In the genomic region with DNA sequence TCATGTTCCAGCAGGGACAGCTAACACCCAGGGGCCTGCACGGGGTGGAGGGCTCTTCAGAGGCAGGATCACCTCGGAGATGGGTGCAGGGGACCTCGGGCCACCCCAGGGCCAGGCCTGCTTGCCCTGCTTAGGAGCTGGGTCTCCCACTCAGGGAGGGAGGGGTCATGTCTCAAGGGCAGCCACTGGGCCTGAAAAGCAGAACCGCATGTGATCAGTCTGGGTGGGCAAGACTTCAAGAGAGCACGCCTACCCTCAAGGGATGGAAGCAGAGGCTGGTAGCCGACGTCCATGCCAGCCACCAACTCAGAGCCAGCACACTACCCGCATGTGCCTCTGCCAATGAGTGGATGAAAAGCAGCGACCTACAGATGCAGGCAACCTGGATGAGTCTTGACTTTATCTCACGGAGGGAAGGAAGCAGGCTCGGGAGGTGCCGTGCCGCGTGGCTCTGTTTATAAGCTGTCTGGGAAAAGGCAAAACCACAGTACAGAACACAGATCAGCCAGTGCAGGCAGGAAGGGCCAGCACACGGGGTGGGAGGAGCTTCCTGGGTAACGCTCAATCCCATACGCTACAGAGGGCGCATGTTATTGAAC, we compare ENCODE assay signal across 16 cellular contexts. TPM values are rescaled to one million over a fixed set of nuclear protein-coding genes. Genes with fewer than 3 reads are reported as not detected.
DNase-seq lines count a peak whose midpoint lies in the region; ATAC-seq, FAIRE-seq and TF ChIP-seq lines count a peak whose summit lies in the region.
"Had no signal": no experiment of that assay in that cellular context is flagged by ENCODE, and none has a peak within 500 bp of the region (broad histone marks: within the 10 kb centered on the region; RNA-seq: fewer than 3 reads in every experiment).

No MANE protein-coding gene starts in this region.

- no peak overlapping the region for H3K4me2 ChIP-seq in DND-41 (ENCODE audit: insufficient read depth, low read length)
- peak overlapping the region; percentile 49; the same call in 1 of the 2 replicates for H3K4me2 ChIP-seq in HepG2 (ENCODE audit: low read depth, low read length)

- TF ChIP-seq POLR2A in HepG2 (IDR thresholded peaks at IDR 0.05; ENCODE audit: insufficient read depth in 1 of 2, low read depth in 2 of 2, low read length in 2 of 2): no peak

- H3K9me3 ChIP-seq in DND-41 (ENCODE audit: insufficient read depth, low read length, severe bottlenecking) (no peaks in the 10 kb centered on the region), HepG2 (ENCODE audit: low read length) (no peaks in the 10 kb centered on the region)

- H3K27ac ChIP-seq in DND-41 (ENCODE audit: low read length): no peak overlapping the region
- no peak overlapping the region for H3K27ac ChIP-seq in HepG2 (ENCODE audit: extremely low read length, insufficient read depth, low read length)

- TF ChIP-seq EP300 in HepG2 (IDR thresholded peaks at IDR 0.05; ENCODE audit: low read depth in 2 of 2, low read length in 2 of 2) (no peak), HepG2 (CRISPR knock-in tag; IDR thresholded peaks at IDR 0.05; ENCODE audit: borderline replicate concordance) (no peak)

- FAIRE-seq in HepG2 (lab: Jason Lieb, UNC): no peak
- FAIRE-seq: keratinocyte had no signal

- POLR2A ChIA-PET in HepG2 (lab: Yijun Ruan, JAX): interaction anchor here (0.9 kb wide), 1 partner anchor 14 kb away, joined by 3 read pairs; no protein-coding TSS in a partner anchor

- no peak overlapping the region for H3K4me3 ChIP-seq in DND-41 (ENCODE audit: low read depth in 1 of 2, low read length in 2 of 2)
- peak overlapping the region in 1 of 3 experiments; percentile 7; a peak in 1 of 6 replicates for H3K4me3 ChIP-seq in HepG2 (replicated peaks in 1 of 3; ENCODE audit: insufficient read depth in 1 of 3, low read depth in 2 of 3, low read length in 3 of 3)

- peaks cover 4% of the 10 kb centered on the region; the same call in 1 of the 2 replicates for H3K4me1 ChIP-seq in DND-41 (ENCODE audit: insufficient read depth, low read length)
- H3K4me1 ChIP-seq in HepG2 (ENCODE audit: insufficient read depth, low read length): 0 out of 2 replicates have a peak, but pooled peaks cover 5% of the 10 kb centered on the region

- intact Hi-C loops in HepG2 (cut with micrococcal nuclease; ENCODE audit: unreplicated experiment): no loop called here

- TF ChIP-seq RAD21 in HepG2 (CRISPR knock-in tag; IDR thresholded peaks at IDR 0.05): no peak

- H2AFZ ChIP-seq in DND-41 (ENCODE audit: low read depth, low read length): peak overlapping the region; percentile 44; the same call in 1 of the 2 replicates
- peak overlapping the region; percentile 54 for H2AFZ ChIP-seq in HepG2 (ENCODE audit: low read length)

- H3K36me3 ChIP-seq in DND-41 (ENCODE audit: insufficient read depth, low read length) (no peaks in the 10 kb centered on the region), HepG2 (replicated peaks in 1 of 2; ENCODE audit: control insufficient read depth in 1 of 2, insufficient read depth in 2 of 2, low read length in 2 of 2) (no peaks in the 10 kb centered on the region)

- H3K79me2 ChIP-seq in DND-41 (ENCODE audit: insufficient read depth, low read length) (peaks cover 19% of the 10 kb centered on the region), HepG2 (ENCODE audit: insufficient read depth, low read length) (no peaks in the 10 kb centered on the region)

- H3K27me3 ChIP-seq in DND-41 (ENCODE audit: insufficient read depth, low read length, poor library complexity): no peaks in the 10 kb centered on the region
- H3K27me3 ChIP-seq in HepG2 (ENCODE audit: control insufficient read depth in 1 of 2, insufficient read depth in 2 of 2, low read length in 2 of 2): peaks cover 5 to 62% of the 10 kb centered on the region in 2 experiments; a peak in 4 of 5 replicates

- CTCF ChIA-PET in HepG2 (lab: Yijun Ruan, JAX; ENCODE audit: low intra/inter-chr PET ratio, low total read pairs): no interaction called here

- no peak overlapping the region for H3K9ac ChIP-seq in DND-41 (ENCODE audit: low read depth, low read length)
- no peak overlapping the region for H3K9ac ChIP-seq in HepG2 (ENCODE audit: insufficient read depth, low read depth, low read length)

- DNase-seq in AG20443 (ENCODE audit: low spot score) (peak; percentile 64), DND-41 (peak; percentile 46), UCSD-AML1 (lab: John Stamatoyannopoulos, UW; ENCODE audit: unreplicated experiment) (peak; percentile 63), HepG2 (ENCODE audit: low spot score) (no peak), DMS153 treated with DMSO at 0.1 percent for 48 hours (lab: John Stamatoyannopoulos, UW; ENCODE audit: unreplicated experiment) (no peak), RKO (ENCODE audit: low spot score) (no peak)
- DNase-seq: caudate nucleus; glutamatergic neuron; NCI-H1436 treated with DMSO at 0.1 percent for 48 hours; NCI-H524; stimulated activated CD4-positive, alpha-beta T cell treated with anti-CD3 and anti-CD28 coated beads, Interleukin-4, amount 100 ng/mL, for 1 hour; T1000 had no signal

- ATAC-seq in DND-41 (ENCODE audit: insufficient read depth, low read depth) (peak; percentile 77), HepG2 (peak; percentile 33; the same call in 2 of the 3 replicates), GM19328 (IDR thresholded peaks at IDR 0.05; ENCODE audit: unreplicated experiment) (no peak), GM21717 (IDR thresholded peaks at IDR 0.05; ENCODE audit: unreplicated experiment) (no peak)

- WGBS in HepG2 (ENCODE audit: low lambda C conversion rate): 16% methylated on average over 13 of the region's 18 CpGs

- in situ Hi-C loops in HepG2 (cut with HindIII; ENCODE audit: extremely low pct_ligation_motif_present, low pct_unique_long_range_greater_than_20kb): no loop called here

- H4K20me1 ChIP-seq in DND-41 (ENCODE audit: insufficient read depth, low read length): peaks cover 24% of the 10 kb centered on the region
- no peaks in the 10 kb centered on the region for H4K20me1 ChIP-seq in HepG2 (ENCODE audit: insufficient read depth, low read length)

- TF ChIP-seq CTCF in DND-41 (IDR thresholded peaks at IDR 0.05; ENCODE audit: borderline replicate concordance, extremely low read depth, low read length, poor library complexity, severe bottlenecking): no peak
- TF ChIP-seq CTCF in HepG2 (CRISPR knock-in tag; IDR thresholded peaks at IDR 0.05): no peak

- no TSS peak for BruUV-seq in HepG2 (replicated peaks; lab: Mats Ljungman, UMichigan)

TF ChIP-seq in HepG2, 621 proteins besides CTCF, POLR2A, EP300 and RAD21 (continues in another document):
- TF ChIP-seq HNF4A (CRISPR knock-in tag; IDR thresholded peaks at IDR 0.05) (no peak), ZNF772 (CRISPR knock-in tag; IDR thresholded peaks at IDR 0.05) (no peak)

RNA-seq across cellular contexts. Expression of a gene that starts 16.0 kb away (rescaled TPM):
- total RNA-seq in HepG2 (2016; rRNA removed; fragmentation: Illumina TruSeq; extraction: Trizol): not detected in 2 replicates
- total RNA-seq in HepG2 (2016; cell fraction: cytosol; rRNA removed; fragmentation: Illumina TruSeq; extraction: Trizol; ENCODE audit: low read depth): not detected in 2 replicates
- not detected in 2 replicates for total RNA-seq in HepG2 (2016; cell fraction: insoluble cytoplasmic fraction; rRNA removed; fragmentation: Illumina TruSeq; extraction: Trizol)
- total RNA-seq in HepG2 (2016; cell fraction: membrane; rRNA removed; fragmentation: Illumina TruSeq; extraction: Trizol): not detected in 2 replicates
- total RNA-seq in HepG2 (2016; cell fraction: nucleus; rRNA removed; fragmentation: Illumina TruSeq; extraction: Trizol): not detected in 2 replicates
- not detected in 2 replicates for polyA plus RNA-seq in HepG2 (2011; rRNA removed)
- polyA plus RNA-seq in HepG2 (2011; cell fraction: cytosol; rRNA removed): 0.03 TPM in 1 of 2 replicates, not detected in the other
- polyA plus RNA-seq in HepG2 (2011; cell fraction: nucleus; rRNA removed): 0.23 TPM in 1 of 2 replicates, not detected in the other
- polyA plus RNA-seq in HepG2 (2012): not detected in 2 replicates
- not detected in 2 replicates for polyA plus RNA-seq in HepG2 (2016; cell fraction: cytosol; fragmentation: Illumina TruSeq; extraction: Trizol; ENCODE audit: low read depth)
- polyA plus RNA-seq in HepG2 (2016; cell fraction: insoluble cytoplasmic fraction; fragmentation: Illumina TruSeq; extraction: Trizol; ENCODE audit: low read depth): not detected in 2 replicates
- 0.08 TPM in 1 of 2 replicates, not detected in the other for polyA plus RNA-seq in HepG2 (2016; cell fraction: membrane; fragmentation: Illumina TruSeq; extraction: Trizol; ENCODE audit: low read depth)
- not detected in 2 replicates for polyA plus RNA-seq in HepG2 (2016; cell fraction: nucleus; fragmentation: Illumina TruSeq; extraction: Trizol; ENCODE audit: insufficient read depth, low read depth)
- not detected in 2 replicates for polyA minus RNA-seq in HepG2 (2011; rRNA and poly(A)+ RNA removed; ENCODE audit: low replicate concordance)
- polyA minus RNA-seq in HepG2 (2011; cell fraction: cytosol; rRNA and poly(A)+ RNA removed): not detected in 2 replicates
- not detected in 2 replicates for polyA minus RNA-seq in HepG2 (2011; cell fraction: nucleus; rRNA and poly(A)+ RNA removed)
- polyA plus RNA-seq: CD14-positive monocyte had no signal

RNA-seq across cellular contexts. Expression of a gene that starts 53.2 kb away (rescaled TPM):
- not detected in 2 replicates for total RNA-seq in HepG2 (2016; rRNA removed; fragmentation: Illumina TruSeq; extraction: Trizol)
- not detected in 2 replicates for total RNA-seq in HepG2 (2016; cell fraction: cytosol; rRNA removed; fragmentation: Illumina TruSeq; extraction: Trizol; ENCODE audit: low read depth)
- total RNA-seq in HepG2 (2016; cell fraction: insoluble cytoplasmic fraction; rRNA removed; fragmentation: Illumina TruSeq; extraction: Trizol): not detected in 2 replicates
- 0.10 TPM in 1 of 2 replicates, not detected in the other for total RNA-seq in HepG2 (2016; cell fraction: membrane; rRNA removed; fragmentation: Illumina TruSeq; extraction: Trizol)
- total RNA-seq in HepG2 (2016; cell fraction: nucleus; rRNA removed; fragmentation: Illumina TruSeq; extraction: Trizol): not detected in 2 replicates
- 0.07 TPM in 1 of 2 replicates, not detected in the other for polyA plus RNA-seq in HepG2 (2011; rRNA removed)
- polyA plus RNA-seq in HepG2 (2011; cell fraction: cytosol; rRNA removed): 0.16 TPM in 1 of 2 replicates, not detected in the other
- polyA plus RNA-seq in HepG2 (2011; cell fraction: nucleus; rRNA removed): 0.47 TPM in 1 of 2 replicates, not detected in the other
- not detected in 2 replicates for polyA plus RNA-seq in HepG2 (2012)
- polyA plus RNA-seq in HepG2 (2016; cell fraction: cytosol; fragmentation: Illumina TruSeq; extraction: Trizol; ENCODE audit: low read depth): not detected in 2 replicates
- not detected in 2 replicates for polyA plus RNA-seq in HepG2 (2016; cell fraction: insoluble cytoplasmic fraction; fragmentation: Illumina TruSeq; extraction: Trizol; ENCODE audit: low read depth)
- not detected in 2 replicates for polyA plus RNA-seq in HepG2 (2016; cell fraction: membrane; fragmentation: Illumina TruSeq; extraction: Trizol; ENCODE audit: low read depth)
- not detected in 2 replicates for polyA plus RNA-seq in HepG2 (2016; cell fraction: nucleus; fragmentation: Illumina TruSeq; extraction: Trizol; ENCODE audit: insufficient read depth, low read depth)
- polyA minus RNA-seq in HepG2 (2011; rRNA and poly(A)+ RNA removed; ENCODE audit: low replicate concordance): 0.32 TPM in 1 of 2 replicates, not detected in the other
- polyA minus RNA-seq in HepG2 (2011; cell fraction: cytosol; rRNA and poly(A)+ RNA removed): not detected in 2 replicates
- not detected in 2 replicates for polyA minus RNA-seq in HepG2 (2011; cell fraction: nucleus; rRNA and poly(A)+ RNA removed)

Comparison
In these comparisons a context has a peak if more than half of its experiments do, and no peak if none do; other contexts are left out.
1. DNase-seq: peak in AG20443 (single experiment), DND-41 (single experiment) and UCSD-AML1 (single experiment); none in HepG2 (single experiment), DMS153 treated with DMSO at 0.1 percent for 48 hours (single experiment) and RKO (single experiment).
2. ATAC-seq: peak in DND-41 (single experiment) and HepG2 (single experiment); none in GM19328 (single experiment) and GM21717 (single experiment).